10 cellular contexts compared by ENCODE assay signal in the genomic region with DNA sequence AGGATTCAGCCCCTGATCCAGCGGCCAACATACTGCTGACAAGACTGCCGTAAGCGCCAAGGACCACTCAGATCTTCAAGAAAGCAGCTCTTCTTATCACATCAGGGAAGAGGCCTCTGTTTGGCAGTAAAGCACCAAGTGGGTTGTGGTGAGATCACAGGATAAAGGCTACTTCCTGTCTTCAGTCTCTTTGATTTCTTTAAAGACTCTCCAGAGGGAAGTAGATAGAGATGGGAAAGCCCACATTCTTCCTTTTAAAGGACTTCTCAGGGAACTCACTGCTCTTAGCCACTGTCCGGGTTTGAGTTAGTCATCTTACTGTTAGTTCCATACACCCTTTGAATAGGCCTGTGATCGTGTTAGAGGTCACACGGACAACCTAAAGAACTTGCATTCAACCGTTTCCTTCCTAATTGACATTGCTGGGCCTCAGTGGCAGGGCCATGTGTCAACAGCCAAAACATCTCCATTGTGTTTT. TPM values are rescaled to one million over a fixed set of nuclear protein-coding genes. Genes with fewer than 3 reads are reported as not detected.
DNase-seq lines count a peak whose midpoint lies in the region; ATAC-seq and TF ChIP-seq lines count a peak whose summit lies in the region.
"Had no signal": no experiment of that assay in that cellular context is flagged by ENCODE, and none has a peak within 500 bp of the region (broad histone marks: within the 10 kb centered on the region; RNA-seq: fewer than 3 reads in every experiment).

No MANE protein-coding gene starts in this region.

- H3K36me3 Mint-ChIP-seq in activated CD4-positive, alpha-beta T cell treated with anti-CD3 and anti-CD28 coated beads, Interleukin-2, amount 10 ng/mL, durations not matched to agents 24 days and 14 days (ENCODE audit: low read depth), result no peaks in the 10 kb centered on the region
- no peaks in the 10 kb centered on the region for H3K36me3 Mint-ChIP-seq in activated CD8-positive, alpha-beta T cell treated with anti-CD3 and anti-CD28 coated beads for 36 hours (ENCODE audit: low read depth)

- H3K9ac ChIP-seq in mesendoderm (ENCODE audit: low read length), result no peak overlapping the region

- no peaks in the 10 kb centered on the region for H3K27me3 ChIP-seq in mesendoderm (ENCODE audit: insufficient read depth, low read length, poor library complexity)

- peaks cover 3% of the 10 kb centered on the region for H3K9me3 Mint-ChIP-seq in activated CD4-positive, alpha-beta T cell treated with anti-CD3 and anti-CD28 coated beads, Interleukin-2, amount 10 ng/mL, durations not matched to agents 24 days and 14 days
- no peaks in the 10 kb centered on the region for H3K9me3 Mint-ChIP-seq in activated CD8-positive, alpha-beta T cell treated with anti-CD3 and anti-CD28 coated beads for 36 hours

- CTCF ChIA-PET in activated CD8-positive, alpha-beta T cell treated with anti-CD3 and anti-CD28 coated beads for 36 hours (lab: Charles Lee), result interaction anchor here (0.6 kb wide), 1 partner anchor 246 kb away, joined by 4 read pairs; no protein-coding TSS in a partner anchor

- no peak overlapping the region for H2BK120ac ChIP-seq in mesendoderm (ENCODE audit: low read depth, low read length)

- no peaks in the 10 kb centered on the region for H3K79me1 ChIP-seq in mesendoderm (ENCODE audit: low read length)

- no peaks in the 10 kb centered on the region for H3K36me3 ChIP-seq in mesendoderm (ENCODE audit: control insufficient read depth, insufficient read depth, low read length)

- no CpG with 5 or more reads among the region's 7 CpGs for WGBS in mesendoderm (ENCODE audit: extremely low coverage, insufficient coverage, low lambda C conversion rate)

- peaks cover 3% of the 10 kb centered on the region for H3K4me1 ChIP-seq in mesendoderm (ENCODE audit: control insufficient read depth, low read depth, low read length)

- no peak overlapping the region for H3K56ac ChIP-seq in mesendoderm (ENCODE audit: low read length)

- TF ChIP-seq CTCF in activated CD8-positive, alpha-beta T cell treated with anti-CD3 and anti-CD28 coated beads for 36 hours (IDR thresholded peaks at IDR 0.05), result no peak

- no peak overlapping the region for H3K4me3 ChIP-seq in mesendoderm (ENCODE audit: low read length)

- H3K4ac ChIP-seq in mesendoderm (ENCODE audit: low read depth, low read length), result no peak overlapping the region

- DNase-seq in activated CD4-positive, alpha-beta T cell treated with anti-CD3 and anti-CD28 coated beads, Interleukin-2, amount 10 ng/mL, durations not matched to agents 24 days and 14 days, result peak; percentile 81
- DNase-seq in activated CD4-positive, alpha-beta T cell treated with anti-CD3 and anti-CD28 coated beads, Interleukin-2, amount 50 U/mL, for 4 hours, result no peak
- DNase-seq in Kasumi-1 (lab: John Stamatoyannopoulos, UW), result peak; percentile 53 to 66
- peak; percentile 28 for DNase-seq in activated CD8-positive, alpha-beta T cell treated with anti-CD3 and anti-CD28 coated beads for 36 hours
- DNase-seq in mesendoderm, result peak; percentile 84
- DNase-seq in DMS53 (lab: John Stamatoyannopoulos, UW), result no peak
- DNase-seq: ACHN, NCI-H2171 treated with DMSO at 0.1 percent for 48 hours had no signal

- no peaks in the 10 kb centered on the region for H3K79me2 ChIP-seq in mesendoderm (ENCODE audit: control insufficient read depth, insufficient read depth, low read length)

- POLR2A ChIA-PET in activated CD8-positive, alpha-beta T cell treated with anti-CD3 and anti-CD28 coated beads for 36 hours (lab: Charles Lee), result interaction anchor here (1.1 kb wide), 1 partner anchor 825 kb away, joined by 3 read pairs; no protein-coding TSS in a partner anchor

- no peak overlapping the region for H4K5ac ChIP-seq in mesendoderm (ENCODE audit: low read length)

- peak; percentile 85 for ATAC-seq in activated CD8-positive, alpha-beta T cell treated with anti-CD3 and anti-CD28 coated beads for 36 hours
- ATAC-seq in GM19467 (IDR thresholded peaks at IDR 0.05; ENCODE audit: unreplicated experiment) (no peak), GM18517 (IDR thresholded peaks at IDR 0.05; ENCODE audit: unreplicated experiment) (no peak)

- intact Hi-C loops in activated CD4-positive, alpha-beta T cell treated with anti-CD3 and anti-CD28 coated beads, Interleukin-2, amount 10 ng/mL, durations not matched to agents 24 days and 14 days (cut with micrococcal nuclease), result loop anchor here (1.0 to 2.0 kb wide), 4 partner anchors 25 to 72 kb away; a partner anchor contains a TSS
- intact Hi-C loops in activated CD8-positive, alpha-beta T cell treated with anti-CD3 and anti-CD28 coated beads for 36 hours (cut with micrococcal nuclease), result no loop called here

- no peak overlapping the region for H2BK15ac ChIP-seq in mesendoderm (replicated peaks; ENCODE audit: low read depth)

- no peak overlapping the region for H3K4me2 ChIP-seq in mesendoderm (ENCODE audit: low read length)

- H3K23ac ChIP-seq in mesendoderm (ENCODE audit: low read length), result no peak overlapping the region

- no peak overlapping the region for H3K18ac ChIP-seq in mesendoderm (ENCODE audit: low read length)

- no peak overlapping the region for H2AK5ac ChIP-seq in mesendoderm (ENCODE audit: low read length)

- peak overlapping the region; percentile 68 for H3K27ac Mint-ChIP-seq in activated CD4-positive, alpha-beta T cell treated with anti-CD3 and anti-CD28 coated beads, Interleukin-2, amount 10 ng/mL, durations not matched to agents 24 days and 14 days
- H3K27ac Mint-ChIP-seq in activated CD8-positive, alpha-beta T cell treated with anti-CD3 and anti-CD28 coated beads for 36 hours, result peak overlapping the region; percentile 25

- peak overlapping the region; percentile 53 for H3K4me3 Mint-ChIP-seq in activated CD4-positive, alpha-beta T cell treated with anti-CD3 and anti-CD28 coated beads, Interleukin-2, amount 10 ng/mL, durations not matched to agents 24 days and 14 days
- H3K4me3 Mint-ChIP-seq in activated CD8-positive, alpha-beta T cell treated with anti-CD3 and anti-CD28 coated beads for 36 hours, result no peak overlapping the region

- H3K27me3 Mint-ChIP-seq in activated CD4-positive, alpha-beta T cell treated with anti-CD3 and anti-CD28 coated beads, Interleukin-2, amount 10 ng/mL, durations not matched to agents 24 days and 14 days, result no peaks in the 10 kb centered on the region
- no peaks in the 10 kb centered on the region for H3K27me3 Mint-ChIP-seq in activated CD8-positive, alpha-beta T cell treated with anti-CD3 and anti-CD28 coated beads for 36 hours

- H3K4me1 Mint-ChIP-seq in activated CD4-positive, alpha-beta T cell treated with anti-CD3 and anti-CD28 coated beads, Interleukin-2, amount 10 ng/mL, durations not matched to agents 24 days and 14 days, result peaks cover 28% of the 10 kb centered on the region
- peaks cover 20% of the 10 kb centered on the region for H3K4me1 Mint-ChIP-seq in activated CD8-positive, alpha-beta T cell treated with anti-CD3 and anti-CD28 coated beads for 36 hours (ENCODE audit: low read depth)

- no peak overlapping the region for H4K8ac ChIP-seq in mesendoderm (ENCODE audit: low read depth, low read length)

- no peak overlapping the region for H2BK5ac ChIP-seq in mesendoderm (ENCODE audit: low read length)

- no peak overlapping the region for H3K27ac ChIP-seq in mesendoderm (ENCODE audit: low read depth, low read length)

RNA-seq across cellular contexts. Expression of a gene that starts 47.2 kb away (rescaled TPM):
- 152 and 161 TPM in 2 replicates for total RNA-seq in activated CD4-positive, alpha-beta T cell treated with anti-CD3 and anti-CD28 coated beads, Interleukin-2, amount 10 ng/mL, durations not matched to agents 24 days and 14 days
- total RNA-seq in activated CD8-positive, alpha-beta T cell treated with anti-CD3 and anti-CD28 coated beads for 36 hours, result 100 to 1,000 TPM; 106 to 116 TPM
- polyA plus RNA-seq in mesendoderm (2013, experiment 1 of 2), result 161 TPM
- polyA plus RNA-seq in mesendoderm (2013, experiment 2 of 2), result 158 TPM

Comparison
In these comparisons a context has a peak if more than half of its experiments do, and no peak if none do; other contexts are left out.
1. DNase-seq: peak in activated CD4-positive, alpha-beta T cell treated with anti-CD3 and anti-CD28 coated beads, Interleukin-2, amount 10 ng/mL, durations not matched to agents 24 days and 14 days (single experiment), Kasumi-1 (2 of 2), activated CD8-positive, alpha-beta T cell treated with anti-CD3 and anti-CD28 coated beads for 36 hours (single experiment) and mesendoderm (single experiment); none in activated CD4-positive, alpha-beta T cell treated with anti-CD3 and anti-CD28 coated beads, Interleukin-2, amount 50 U/mL, for 4 hours (0 of 2) and DMS53 (single experiment).